ENCODE assay signal across 2 cellular contexts in the genomic region with DNA sequence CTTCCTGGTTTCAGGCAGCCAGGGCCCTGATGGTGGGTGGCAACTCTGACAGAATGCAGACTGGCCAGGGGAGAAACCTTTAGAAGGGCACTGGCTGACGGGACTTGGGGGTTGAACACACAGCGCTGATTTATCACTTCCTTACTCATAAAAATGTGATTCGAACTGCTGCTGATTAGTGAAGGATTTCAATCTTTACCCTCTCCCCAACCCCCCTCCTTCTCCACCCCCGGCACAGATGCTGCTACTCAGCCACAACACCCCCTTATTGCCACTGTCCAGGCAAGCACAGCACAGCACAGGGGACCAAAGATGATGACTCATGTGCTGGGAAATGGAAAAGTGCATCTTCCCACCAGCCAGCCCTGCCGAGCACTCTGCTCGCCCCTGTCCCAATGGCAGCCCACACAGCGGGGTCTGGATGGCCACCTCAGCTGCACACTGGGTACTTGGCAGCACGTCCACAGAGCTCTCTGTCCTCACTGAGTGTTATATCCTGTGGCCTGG.
TF ChIP-seq lines count a peak whose summit lies in the region.

No MANE protein-coding gene starts in this region.

TF ChIP-seq in HEK293, 187 proteins besides CTCF, POLR2A, EP300 and RAD21 (continued from another document):
- TF ChIP-seq, protein P1, sequence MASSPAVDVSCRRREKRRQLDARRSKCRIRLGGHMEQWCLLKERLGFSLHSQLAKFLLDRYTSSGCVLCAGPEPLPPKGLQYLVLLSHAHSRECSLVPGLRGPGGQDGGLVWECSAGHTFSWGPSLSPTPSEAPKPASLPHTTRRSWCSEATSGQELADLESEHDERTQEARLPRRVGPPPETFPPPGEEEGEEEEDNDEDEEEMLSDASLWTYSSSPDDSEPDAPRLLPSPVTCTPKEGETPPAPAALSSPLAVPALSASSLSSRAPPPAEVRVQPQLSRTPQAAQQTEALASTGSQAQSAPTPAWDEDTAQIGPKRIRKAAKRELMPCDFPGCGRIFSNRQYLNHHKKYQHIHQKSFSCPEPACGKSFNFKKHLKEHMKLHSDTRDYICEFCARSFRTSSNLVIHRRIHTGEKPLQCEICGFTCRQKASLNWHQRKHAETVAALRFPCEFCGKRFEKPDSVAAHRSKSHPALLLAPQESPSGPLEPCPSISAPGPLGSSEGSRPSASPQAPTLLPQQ (tag by site-specific recombination; IDR thresholded peaks at IDR 0.05): no peak
- TF ChIP-seq ZBTB1 (tag by site-specific recombination; IDR thresholded peaks at IDR 0.05) (no peak), EGR2 (tag by site-specific recombination; IDR thresholded peaks at IDR 0.05; ENCODE audit: low read depth) (peak; percentile 92), ZNF629 (tag by site-specific recombination; IDR thresholded peaks at IDR 0.05) (no peak), ZIC2 (tag by site-specific recombination; IDR thresholded peaks at IDR 0.05) (peak; percentile 37; the same call in 1 of the 2 replicates)
- TF ChIP-seq, protein P2, sequence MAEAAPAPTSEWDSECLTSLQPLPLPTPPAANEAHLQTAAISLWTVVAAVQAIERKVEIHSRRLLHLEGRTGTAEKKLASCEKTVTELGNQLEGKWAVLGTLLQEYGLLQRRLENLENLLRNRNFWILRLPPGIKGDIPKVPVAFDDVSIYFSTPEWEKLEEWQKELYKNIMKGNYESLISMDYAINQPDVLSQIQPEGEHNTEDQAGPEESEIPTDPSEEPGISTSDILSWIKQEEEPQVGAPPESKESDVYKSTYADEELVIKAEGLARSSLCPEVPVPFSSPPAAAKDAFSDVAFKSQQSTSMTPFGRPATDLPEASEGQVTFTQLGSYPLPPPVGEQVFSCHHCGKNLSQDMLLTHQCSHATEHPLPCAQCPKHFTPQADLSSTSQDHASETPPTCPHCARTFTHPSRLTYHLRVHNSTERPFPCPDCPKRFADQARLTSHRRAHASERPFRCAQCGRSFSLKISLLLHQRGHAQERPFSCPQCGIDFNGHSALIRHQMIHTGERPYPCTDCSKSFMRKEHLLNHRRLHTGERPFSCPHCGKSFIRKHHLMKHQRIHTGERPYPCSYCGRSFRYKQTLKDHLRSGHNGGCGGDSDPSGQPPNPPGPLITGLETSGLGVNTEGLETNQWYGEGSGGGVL (tag by site-specific recombination; IDR thresholded peaks at IDR 0.05): peak; percentile 43; the same call in 1 of the 2 replicates

TF ChIP-seq in K562, 482 proteins besides CTCF, POLR2A, EP300 and RAD21 (continued from another document):
- TF ChIP-seq, protein P3, sequence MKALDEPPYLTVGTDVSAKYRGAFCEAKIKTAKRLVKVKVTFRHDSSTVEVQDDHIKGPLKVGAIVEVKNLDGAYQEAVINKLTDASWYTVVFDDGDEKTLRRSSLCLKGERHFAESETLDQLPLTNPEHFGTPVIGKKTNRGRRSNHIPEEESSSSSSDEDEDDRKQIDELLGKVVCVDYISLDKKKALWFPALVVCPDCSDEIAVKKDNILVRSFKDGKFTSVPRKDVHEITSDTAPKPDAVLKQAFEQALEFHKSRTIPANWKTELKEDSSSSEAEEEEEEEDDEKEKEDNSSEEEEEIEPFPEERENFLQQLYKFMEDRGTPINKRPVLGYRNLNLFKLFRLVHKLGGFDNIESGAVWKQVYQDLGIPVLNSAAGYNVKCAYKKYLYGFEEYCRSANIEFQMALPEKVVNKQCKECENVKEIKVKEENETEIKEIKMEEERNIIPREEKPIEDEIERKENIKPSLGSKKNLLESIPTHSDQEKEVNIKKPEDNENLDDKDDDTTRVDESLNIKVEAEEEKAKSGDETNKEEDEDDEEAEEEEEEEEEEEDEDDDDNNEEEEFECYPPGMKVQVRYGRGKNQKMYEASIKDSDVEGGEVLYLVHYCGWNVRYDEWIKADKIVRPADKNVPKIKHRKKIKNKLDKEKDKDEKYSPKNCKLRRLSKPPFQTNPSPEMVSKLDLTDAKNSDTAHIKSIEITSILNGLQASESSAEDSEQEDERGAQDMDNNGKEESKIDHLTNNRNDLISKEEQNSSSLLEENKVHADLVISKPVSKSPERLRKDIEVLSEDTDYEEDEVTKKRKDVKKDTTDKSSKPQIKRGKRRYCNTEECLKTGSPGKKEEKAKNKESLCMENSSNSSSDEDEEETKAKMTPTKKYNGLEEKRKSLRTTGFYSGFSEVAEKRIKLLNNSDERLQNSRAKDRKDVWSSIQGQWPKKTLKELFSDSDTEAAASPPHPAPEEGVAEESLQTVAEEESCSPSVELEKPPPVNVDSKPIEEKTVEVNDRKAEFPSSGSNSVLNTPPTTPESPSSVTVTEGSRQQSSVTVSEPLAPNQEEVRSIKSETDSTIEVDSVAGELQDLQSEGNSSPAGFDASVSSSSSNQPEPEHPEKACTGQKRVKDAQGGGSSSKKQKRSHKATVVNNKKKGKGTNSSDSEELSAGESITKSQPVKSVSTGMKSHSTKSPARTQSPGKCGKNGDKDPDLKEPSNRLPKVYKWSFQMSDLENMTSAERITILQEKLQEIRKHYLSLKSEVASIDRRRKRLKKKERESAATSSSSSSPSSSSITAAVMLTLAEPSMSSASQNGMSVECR (CRISPR knock-in tag; IDR thresholded peaks at IDR 0.05): no peak
